8 cellular contexts compared by ENCODE assay signal in the genomic region with DNA sequence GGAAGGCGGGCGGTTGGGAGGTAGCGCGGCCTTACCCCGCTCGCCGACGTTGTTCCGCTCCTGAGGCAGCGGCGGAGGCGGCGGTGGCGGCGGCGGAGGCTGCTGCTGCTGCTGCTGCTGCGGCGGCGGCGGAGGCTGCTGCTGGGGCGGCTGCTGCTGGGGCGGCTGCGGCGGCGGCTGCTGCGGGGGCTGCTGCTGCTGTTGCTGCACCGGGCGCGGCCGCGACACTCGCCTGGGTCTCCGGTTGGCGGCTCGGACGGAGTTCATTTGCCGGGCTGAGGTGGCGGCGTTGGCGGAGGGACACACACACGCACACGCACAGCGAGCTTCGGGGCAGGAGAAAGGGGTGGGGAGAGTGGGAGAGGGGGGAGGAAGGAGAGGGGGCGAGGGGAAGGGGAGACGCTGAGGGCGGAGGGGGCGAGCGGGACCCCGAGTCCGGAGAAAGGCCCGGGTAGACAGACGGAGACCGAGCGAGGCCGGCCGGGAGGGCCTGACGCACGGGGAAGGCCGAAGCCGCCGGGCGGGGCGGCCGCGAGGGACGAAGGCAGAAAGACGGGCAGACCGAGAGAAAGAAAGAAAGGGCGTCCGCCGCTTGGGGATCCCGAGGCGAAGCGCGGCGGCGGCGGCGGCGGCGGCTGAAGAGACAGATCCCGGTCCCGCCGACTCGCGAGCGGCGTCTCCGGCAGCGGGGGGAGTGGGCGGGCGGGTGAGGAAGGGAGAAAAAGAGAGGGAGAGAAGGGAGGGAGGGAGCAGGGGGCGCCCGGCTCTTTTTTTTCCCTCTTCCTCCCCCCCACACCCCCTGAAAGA. TPM values are rescaled to one million over a fixed set of nuclear protein-coding genes. Genes with fewer than 3 reads are reported as not detected.
A peak's percentile ranks its signal among the peaks of the same experiment; 100 is the strongest.
DNase-seq lines count a peak whose midpoint lies in the region; ATAC-seq and TF ChIP-seq lines count a peak whose summit lies in the region.

No MANE protein-coding gene starts in this region.

- TF ChIP-seq POLR2A in esophagus squamous epithelium (IDR thresholded peaks at IDR 0.05), result peak in 1 of 4 donors; percentile 14

- H3K27ac ChIP-seq in OCI-LY3 (ENCODE audit: low read length) (peak overlapping the region; percentile 88), esophagus squamous epithelium (peak overlapping the region; percentile 99 to 100 (median 100))

- H3K27me3 Mint-ChIP-seq in activated T-cell treated with anti-CD3 and anti-CD28 coated beads, Interleukin-2, amount 50 U/mL, for 72 hours (ENCODE audit: low read depth), result no peaks in the 10 kb centered on the region
- H3K27me3 Mint-ChIP-seq in naive B cell, result no peaks in the 10 kb centered on the region

- intact Hi-C loops in esophagus squamous epithelium (cut with DNase I), result loop anchor here (10.0 kb wide), 1 partner anchor 121 kb away; the partner anchor contains the start of gene MSH6

- H3K36me3 ChIP-seq in OCI-LY3 (replicated peaks; ENCODE audit: low read depth, low read length) (no peaks in the 10 kb centered on the region), esophagus squamous epithelium (no peaks in the 10 kb centered on the region)

- peak overlapping the region; percentile 91 to 97 for H3K4me3 Mint-ChIP-seq in activated T-cell treated with anti-CD3 and anti-CD28 coated beads, Interleukin-2, amount 50 U/mL, for 72 hours
- H3K4me3 Mint-ChIP-seq in naive B cell, result peak overlapping the region; percentile 87 to 98 (median 94)

- peaks cover 33% of the 10 kb centered on the region for H4K20me1 ChIP-seq in OCI-LY3 (ENCODE audit: insufficient read depth, low read length)

- H3K79me2 ChIP-seq in OCI-LY3 (ENCODE audit: low read length), result peaks cover 51% of the 10 kb centered on the region

- peak overlapping the region; percentile 99 for H3K4me3 ChIP-seq in OCI-LY3 (ENCODE audit: low read length)
- peak overlapping the region; percentile 96 to 99 (median 98) for H3K4me3 ChIP-seq in esophagus squamous epithelium

- peak overlapping the region; percentile 92 for H3K9ac ChIP-seq in OCI-LY3 (ENCODE audit: low read length)

- no peak for TF ChIP-seq CTCF in OCI-LY3 (IDR thresholded peaks at IDR 0.05; ENCODE audit: low read depth, low read length)
- no peak for TF ChIP-seq CTCF in esophagus squamous epithelium (IDR thresholded peaks at IDR 0.05)

- no peaks in the 10 kb centered on the region for H3K9me3 ChIP-seq in OCI-LY3 (ENCODE audit: insufficient read depth, low read length)
- no peaks in the 10 kb centered on the region for H3K9me3 ChIP-seq in esophagus squamous epithelium

- peaks cover 18% of the 10 kb centered on the region for H3K4me1 ChIP-seq in OCI-LY3 (ENCODE audit: low read length)
- peaks cover 0 to 45% (median 5%) of the 10 kb centered on the region in 3 donors for H3K4me1 ChIP-seq in esophagus squamous epithelium

- ATAC-seq in HG03039 (IDR thresholded peaks at IDR 0.05; ENCODE audit: unreplicated experiment) (peak; percentile 8), naive B cell (ENCODE audit: low read depth in 2 of 2) (peak; percentile 14 to 15)
- peak; percentile 8 to 11 for ATAC-seq in activated T-cell treated with anti-CD3 and anti-CD28 coated beads, Interleukin-2, amount 50 U/mL, for 72 hours (replicated peaks in 1 of 2)
- peak; percentile 0 for ATAC-seq in stimulated activated naive CD8-positive, alpha-beta T cell treated with anti-CD3 and anti-CD28 coated beads, Interleukin-15, Interleukin-2, amounts not matched to agents 100 U/mL and 50 U/mL, for 24 hours

- peak overlapping the region; percentile 97 for H3K27ac Mint-ChIP-seq in activated T-cell treated with anti-CD3 and anti-CD28 coated beads, Interleukin-2, amount 50 U/mL, for 72 hours
- peak overlapping the region; percentile 61 to 97 (median 95) for H3K27ac Mint-ChIP-seq in naive B cell

- H3K9me3 Mint-ChIP-seq in activated T-cell treated with anti-CD3 and anti-CD28 coated beads, Interleukin-2, amount 50 U/mL, for 72 hours, result no peaks in the 10 kb centered on the region
- no peaks in the 10 kb centered on the region for H3K9me3 Mint-ChIP-seq in naive B cell

- DNase-seq in NCI-H2081 (lab: John Stamatoyannopoulos, UW) (peak; percentile 70 to 79), NCI-H2081 treated with DMSO at 0.1 percent for 48 hours (lab: John Stamatoyannopoulos, UW) (no peak), esophagus squamous epithelium (lab: John Stamatoyannopoulos, UW) (peak; percentile 10), naive B cell (peak; percentile 70)
- DNase-seq in activated T-cell treated with anti-CD3 and anti-CD28 coated beads, Interleukin-2, amount 50 U/mL, for 72 hours, result peak; percentile 67 to 69
- DNase-seq in stimulated activated naive CD8-positive, alpha-beta T cell treated with anti-CD3 and anti-CD28 coated beads, Interleukin-15, Interleukin-2, amounts not matched to agents 100 U/mL and 50 U/mL, for 24 hours, result peak; percentile 65

- H3K4me1 Mint-ChIP-seq in activated T-cell treated with anti-CD3 and anti-CD28 coated beads, Interleukin-2, amount 50 U/mL, for 72 hours (ENCODE audit: low read depth), result peaks cover 48% of the 10 kb centered on the region
- H3K4me1 Mint-ChIP-seq in naive B cell, result peaks cover 27 to 42% (median 28%) of the 10 kb centered on the region in 3 donors

- WGBS in esophagus squamous epithelium, 2 donors, result 0 to 1% methylated on average over 38 to 41 of the region's 95 CpGs

- peaks cover 5 to 8% of the 10 kb centered on the region in 2 donors for H3K36me3 Mint-ChIP-seq in activated T-cell treated with anti-CD3 and anti-CD28 coated beads, Interleukin-2, amount 50 U/mL, for 72 hours (ENCODE audit: insufficient read depth in 2 of 2)
- H3K36me3 Mint-ChIP-seq in naive B cell, result no peaks in the 10 kb centered on the region

- H2AFZ ChIP-seq in OCI-LY3 (ENCODE audit: low read depth, low read length), result no peak overlapping the region

- H3K4me2 ChIP-seq in OCI-LY3 (ENCODE audit: low read length), result peak overlapping the region; percentile 39

- H3K27me3 ChIP-seq in OCI-LY3 (ENCODE audit: low read depth, low read length) (no peaks in the 10 kb centered on the region), esophagus squamous epithelium (no peaks in the 10 kb centered on the region)

RNA-seq across cellular contexts. Expression of gene FBXO11, which starts 0.6 kb away (rescaled TPM):
- total RNA-seq in activated T-cell treated with anti-CD3 and anti-CD28 coated beads, Interleukin-2, amount 50 U/mL, for 72 hours, result 10 to 100 TPM; 50.3 to 59.7 TPM
- 10 to 100 TPM; 21.0 to 50.2 (median 34.7) TPM for total RNA-seq in esophagus squamous epithelium
- polyA plus RNA-seq in naive B cell (ENCODE audit: low read depth in 6 of 6), result 10 to 100 TPM; 12.7 to 21.5 (median 14.0) TPM
